ENCODE assay signal across 8 cellular contexts in the genomic region with DNA sequence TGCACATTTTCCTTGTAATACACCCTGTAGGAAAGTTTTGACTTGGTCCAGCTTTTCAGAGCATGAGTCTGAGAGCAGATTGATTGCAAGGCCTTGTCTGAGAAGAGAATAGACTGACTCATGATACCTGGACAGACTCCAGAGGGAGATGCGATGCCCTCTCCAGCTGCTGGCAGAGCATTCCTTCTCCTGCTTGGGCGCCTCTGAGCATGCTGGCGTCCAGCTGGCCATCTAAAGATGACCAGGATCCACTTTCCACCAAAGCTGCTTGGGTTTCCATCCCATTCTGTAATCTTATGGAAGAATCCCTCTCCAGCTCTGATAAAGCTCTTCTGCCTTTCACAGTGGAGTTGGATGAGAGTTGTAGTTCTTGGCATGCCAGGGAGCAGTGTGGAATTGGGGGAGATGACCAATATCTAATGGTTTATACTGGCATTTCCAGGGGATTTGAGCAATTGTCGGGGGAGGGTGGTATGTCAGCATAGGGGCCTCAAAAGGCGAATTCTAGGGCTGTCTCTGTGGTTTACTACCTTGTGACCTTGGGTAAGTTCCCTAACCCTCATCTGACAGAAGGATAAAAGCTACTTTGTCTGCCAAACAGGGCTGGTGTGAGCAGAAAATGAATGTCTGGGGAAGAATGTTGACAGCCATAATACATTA. TPM values are rescaled to one million over a fixed set of nuclear protein-coding genes. Genes with fewer than 3 reads are reported as not detected.
DNase-seq lines count a peak whose midpoint lies in the region; ATAC-seq and TF ChIP-seq lines count a peak whose summit lies in the region.

No MANE protein-coding gene starts in this region.

- no peak for TF ChIP-seq CTCF in hepatocyte (IDR thresholded peaks at IDR 0.05; ENCODE audit: poor library complexity)

- no peak overlapping the region for H3K4me3 ChIP-seq in hepatocyte

- peaks cover 98% of the 10 kb centered on the region for H4K20me1 ChIP-seq in hepatocyte (ENCODE audit: insufficient read depth, poor library complexity, severe bottlenecking)

- H2AFZ ChIP-seq in hepatocyte, result no peak overlapping the region

- DNase-seq in Right ventricle myocardium inferior (ENCODE audit: missing footprints) (no peak), cardiac septum (ENCODE audit: low spot score) (no peak), amniotic epithelial cell (ENCODE audit: low read depth) (peak; percentile 82), hepatocyte (ENCODE audit: low spot score) (no peak), stromal cell of bone marrow (ENCODE audit: low read depth) (peak; percentile 83), T-helper 9 cell (no peak), 8988T (no peak)
- no peak for DNase-seq in activated CD4-positive, CD25-positive, alpha-beta regulatory T cell (lab: John Stamatoyannopoulos, UW)

- no peak overlapping the region for H3K27ac ChIP-seq in hepatocyte

- intact Hi-C loops in Right ventricle myocardium inferior (cut with DNase I) (no loop called here), cardiac septum (cut with DNase I) (no loop called here)

- no peaks in the 10 kb centered on the region for H3K36me3 ChIP-seq in hepatocyte (replicated peaks; ENCODE audit: insufficient read depth, low read depth)

- H3K79me2 ChIP-seq in hepatocyte, result peaks cover 100% of the 10 kb centered on the region

- no peaks in the 10 kb centered on the region for H3K9me2 ChIP-seq in hepatocyte (replicated peaks; ENCODE audit: insufficient read depth)

- peaks cover 10% of the 10 kb centered on the region for H3K4me1 ChIP-seq in hepatocyte (ENCODE audit: insufficient read depth)

- no peaks in the 10 kb centered on the region for H3K27me3 ChIP-seq in hepatocyte

- no peaks in the 10 kb centered on the region for H3K9me3 ChIP-seq in hepatocyte (ENCODE audit: low read depth)

- WGBS in hepatocyte (ENCODE audit: low lambda C conversion rate, missing lambda C conversion rate), result 96% methylated on average over 5 of the region's 5 CpGs

- peak overlapping the region; percentile 45 for H3K4me2 ChIP-seq in hepatocyte

- peak; percentile 47 for ATAC-seq in Right ventricle myocardium inferior

RNA-seq across cellular contexts. Expression of a gene that starts 19.5 kb away (rescaled TPM):
- total RNA-seq in Right ventricle myocardium inferior, result 108 TPM
- total RNA-seq in cardiac septum, result 101 TPM
- total RNA-seq in hepatocyte, result 72.1 and 80.5 TPM in 2 replicates
- 46.8 and 63.0 TPM in 2 replicates for polyA plus RNA-seq in hepatocyte

RNA-seq across cellular contexts. Expression of a gene that starts 34.3 kb away (rescaled TPM):
- total RNA-seq in Right ventricle myocardium inferior (21.9 TPM), cardiac septum (14.1 TPM), hepatocyte (19.5 and 19.9 TPM in 2 replicates)
- 21.1 and 22.1 TPM in 2 replicates for polyA plus RNA-seq in hepatocyte

RNA-seq across cellular contexts. Expression of a gene that starts 50.6 kb away (rescaled TPM):
- total RNA-seq in Right ventricle myocardium inferior, result not detected
- not detected for total RNA-seq in cardiac septum
- total RNA-seq in hepatocyte, result 0.30 TPM in 1 of 2 replicates, not detected in the other
- polyA plus RNA-seq in hepatocyte, result 0.46 and 0.92 TPM in 2 replicates

RNA-seq across cellular contexts. Expression of a gene that starts 53.9 kb away (rescaled TPM):
- total RNA-seq in Right ventricle myocardium inferior (17.7 TPM), cardiac septum (14.5 TPM), hepatocyte (51.8 and 55.2 TPM in 2 replicates)
- 48.9 and 58.0 TPM in 2 replicates for polyA plus RNA-seq in hepatocyte

Comparison
In these comparisons a context has a peak if more than half of its experiments do, and no peak if none do; other contexts are left out.
1. DNase-seq: peak in amniotic epithelial cell (single experiment) and stromal cell of bone marrow (single experiment); none in Right ventricle myocardium inferior (single experiment), cardiac septum (single experiment), hepatocyte (single experiment), activated CD4-positive, CD25-positive, alpha-beta regulatory T cell (0 of 4), T-helper 9 cell (single experiment) and 8988T (single experiment).